ENCODE assay signal across 9 cellular contexts in the genomic region with DNA sequence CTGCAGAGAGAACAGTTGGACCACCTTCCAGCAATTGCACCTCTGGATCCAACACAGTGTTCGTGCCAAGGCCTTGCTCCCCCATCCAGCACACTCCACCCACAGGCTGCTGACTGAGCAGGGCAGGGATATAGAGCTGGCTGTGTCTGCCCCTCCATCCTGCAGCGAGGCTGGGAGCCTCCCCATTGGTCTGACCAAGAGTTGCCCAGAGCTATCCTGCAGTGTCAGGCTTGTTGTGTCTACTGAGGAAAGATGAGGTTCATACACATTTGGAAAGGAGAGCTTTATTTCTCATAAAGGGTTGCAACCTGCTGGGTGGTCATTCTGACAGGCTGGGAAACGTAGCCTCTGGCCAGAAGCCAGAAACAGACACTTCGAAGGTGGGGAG. TPM values are rescaled to one million over a fixed set of nuclear protein-coding genes. Genes with fewer than 3 reads are reported as not detected.
DNase-seq lines count a peak whose midpoint lies in the region; ATAC-seq and TF ChIP-seq lines count a peak whose summit lies in the region.
"Had no signal": no experiment of that assay in that cellular context is flagged by ENCODE, and none has a peak within 500 bp of the region (broad histone marks: within the 10 kb centered on the region; RNA-seq: fewer than 3 reads in every experiment).

No MANE protein-coding gene starts in this region.

- no peak overlapping the region for H3K4me3 Mint-ChIP-seq in activated CD8-positive, alpha-beta memory T cell treated with anti-CD3 and anti-CD28 coated beads, Interleukin-2, amount 10 ng/mL, durations not matched to agents 7 days and 5 days

- WGBS in heart right ventricle, 2 donors, result 20 to 28% methylated on average over 4 of the region's 4 CpGs
- WGBS in testis, 2 donors, result 25 to 36% methylated on average over 4 of the region's 4 CpGs

- no peak for DNase-seq in activated CD8-positive, alpha-beta memory T cell treated with anti-CD3 and anti-CD28 coated beads, Interleukin-2, amount 10 ng/mL, durations not matched to agents 7 days and 5 days
- no peak for DNase-seq in activated CD8-positive, alpha-beta memory T cell treated with anti-CD3 and anti-CD28 coated beads, Interleukin-2, amount 50 U/mL, for 48 hours
- no peak for DNase-seq in Panc1 (ENCODE audit: low read depth, low spot score)
- DNase-seq in heart right ventricle, result no peak
- peak; percentile 34 for DNase-seq in testis
- DNase-seq in Kasumi-1 (lab: John Stamatoyannopoulos, UW), result no peak
- no peak for DNase-seq in GM13977 (ENCODE audit: low spot score)

- no peaks in the 10 kb centered on the region for H3K27me3 Mint-ChIP-seq in activated CD8-positive, alpha-beta memory T cell treated with anti-CD3 and anti-CD28 coated beads, Interleukin-2, amount 10 ng/mL, durations not matched to agents 7 days and 5 days

- in situ Hi-C loops in Panc1 (cut with HindIII; ENCODE audit: low pct_unique_long_range_greater_than_20kb, low sequenced_read_pairs), result no loop called here
- in situ Hi-C loops in GM13977 (cut with MboI; ENCODE audit: low pct_unique_long_range_greater_than_20kb, low sequenced_read_pairs, unreplicated experiment), result no loop called here

- H3K27ac Mint-ChIP-seq in activated CD8-positive, alpha-beta memory T cell treated with anti-CD3 and anti-CD28 coated beads, Interleukin-2, amount 10 ng/mL, durations not matched to agents 7 days and 5 days, result peak overlapping the region; percentile 98

- H3K27me3 ChIP-seq in Panc1 (ENCODE audit: control insufficient read depth, insufficient read depth, low read length) (no peaks in the 10 kb centered on the region), heart right ventricle (no peaks in the 10 kb centered on the region), testis (no peaks in the 10 kb centered on the region)

- POLR2A ChIA-PET in Panc1 (lab: Charles Lee), result no interaction called here

- H3K9me3 ChIP-seq in Panc1 (ENCODE audit: control insufficient read depth, insufficient read depth, low read depth, low read length) (no peaks in the 10 kb centered on the region), heart right ventricle (no peaks in the 10 kb centered on the region), testis (no peaks in the 10 kb centered on the region)

- ATAC-seq in activated CD8-positive, alpha-beta memory T cell treated with anti-CD3 and anti-CD28 coated beads, Interleukin-2, amount 10 ng/mL, durations not matched to agents 7 days and 5 days, result no peak
- ATAC-seq in Panc1 (peak; percentile 67), heart right ventricle (peak in 7 of 8 donors; percentile 26 to 71 (median 43)), HG03571 (IDR thresholded peaks at IDR 0.05; ENCODE audit: unreplicated experiment) (no peak)

- H3K4me1 ChIP-seq in Panc1 (ENCODE audit: control insufficient read depth, insufficient read depth, low read length), result no peaks in the 10 kb centered on the region
- H3K4me1 ChIP-seq in heart right ventricle, result peaks cover 4 to 50% (median 18%) of the 10 kb centered on the region in 9 donors
- H3K4me1 ChIP-seq in testis, result peaks cover 26% of the 10 kb centered on the region

- TF ChIP-seq POLR2A in testis (IDR thresholded peaks at IDR 0.05), result no peak

- peaks cover 57% of the 10 kb centered on the region for H3K4me1 Mint-ChIP-seq in activated CD8-positive, alpha-beta memory T cell treated with anti-CD3 and anti-CD28 coated beads, Interleukin-2, amount 10 ng/mL, durations not matched to agents 7 days and 5 days

- BruUV-seq in Panc1 (replicated peaks; lab: Mats Ljungman, UMichigan), result no TSS peak

- H3K27ac ChIP-seq in Panc1 (ENCODE audit: low read length) (no peak overlapping the region), heart right ventricle (peak overlapping the region in 3 of 10 donors; percentile 19 to 73 (median 45)), testis (no peak overlapping the region)

- H3K4me3 ChIP-seq in Panc1 (ENCODE audit: low read depth in 2 of 2, low read length in 2 of 2) (no peak overlapping the region), heart right ventricle (no peak overlapping the region), testis (no peak overlapping the region)

- no peak for TF ChIP-seq CTCF in Panc1 (IDR thresholded peaks at IDR 0.05)
- no peak for TF ChIP-seq CTCF in heart right ventricle (IDR thresholded peaks at IDR 0.05)
- no peak for TF ChIP-seq CTCF in testis (IDR thresholded peaks at IDR 0.05)
- no peak for TF ChIP-seq CTCF in GM13977 (IDR thresholded peaks at IDR 0.05; ENCODE audit: extremely low read depth, insufficient read depth, missing control alignments)

- CTCF ChIA-PET in activated CD8-positive, alpha-beta memory T cell treated with anti-CD3 and anti-CD28 coated beads, Interleukin-2, amount 10 ng/mL, durations not matched to agents 7 days and 5 days (lab: Charles Lee), result interaction anchor here (0.7 to 3.9 kb wide), 7 partner anchors 8 to 44 kb away, joined by 3 to 40 read pairs (median 6); partner anchors contain the start of gene PRF1
- CTCF ChIA-PET in Panc1 (lab: Charles Lee), result interaction anchor here (0.6 kb wide), 1 partner anchor 64 kb away, joined by 5 read pairs; no protein-coding TSS in a partner anchor

- no peaks in the 10 kb centered on the region for H3K36me3 Mint-ChIP-seq in activated CD8-positive, alpha-beta memory T cell treated with anti-CD3 and anti-CD28 coated beads, Interleukin-2, amount 10 ng/mL, durations not matched to agents 7 days and 5 days

- intact Hi-C loops in Panc1 (cut with micrococcal nuclease; ENCODE audit: unreplicated experiment) (no loop called here), heart right ventricle (cut with DNase I) (no loop called here), testis (cut with DNase I; ENCODE audit: low total_unique reads) (no loop called here)

- H3K36me3 ChIP-seq in Panc1 (ENCODE audit: control insufficient read depth, insufficient read depth, low read length), result no peaks in the 10 kb centered on the region
- H3K36me3 ChIP-seq in heart right ventricle, result peaks cover 0 to 7% (median 0%) of the 10 kb centered on the region in 9 donors
- no peaks in the 10 kb centered on the region for H3K36me3 ChIP-seq in testis (ENCODE audit: low read depth, missing control alignments)

- H3K9me3 Mint-ChIP-seq in activated CD8-positive, alpha-beta memory T cell treated with anti-CD3 and anti-CD28 coated beads, Interleukin-2, amount 10 ng/mL, durations not matched to agents 7 days and 5 days (ENCODE audit: low read depth), result no peaks in the 10 kb centered on the region

RNA-seq across cellular contexts. Expression of gene PRF1, which starts 27.1 kb away (rescaled TPM):
- 100 to 1,000 TPM; 381 to 433 TPM for total RNA-seq in activated CD8-positive, alpha-beta memory T cell treated with anti-CD3 and anti-CD28 coated beads, Interleukin-2, amount 10 ng/mL, durations not matched to agents 7 days and 5 days
- total RNA-seq in Panc1 (2021; ENCODE audit: unreplicated experiment), result not detected
- polyA plus RNA-seq in Panc1 (2012; ENCODE audit: insufficient read length), result not detected
- 10 to 100 TPM in 1 of 10 donors, 1 to 10 TPM in 5, under 1 TPM in 4; 0.33 to 13.8 (median 1.2) TPM for total RNA-seq in heart right ventricle
- 1 to 10 TPM in 1 of 2 donors, under 1 TPM in 1; 0.61 to 1.5 TPM for polyA plus RNA-seq in heart right ventricle
- total RNA-seq in testis, result 1 to 10 TPM in 1 of 2 donors, under 1 TPM in 1; 0.55 to 1.8 TPM
- polyA plus RNA-seq in testis (ENCODE audit: insufficient read depth, low read depth, low replicate concordance), result 2.2 TPM
- total RNA-seq: endothelial cell of umbilical vein had no signal
- polyA plus RNA-seq: endothelial cell of umbilical vein had no signal

Comparison
In these comparisons a context has a peak if more than half of its experiments do, and no peak if none do; other contexts are left out.
1. ATAC-seq: peak in Panc1 (single experiment) and heart right ventricle (7 of 8); none in activated CD8-positive, alpha-beta memory T cell treated with anti-CD3 and anti-CD28 coated beads, Interleukin-2, amount 10 ng/mL, durations not matched to agents 7 days and 5 days (single experiment) and HG03571 (single experiment).
2. RNA of gene PRF1, which starts 27.1 kb away (total RNA-seq): 381 to 433 TPM in activated CD8-positive, alpha-beta memory T cell treated with anti-CD3 and anti-CD28 coated beads, Interleukin-2, amount 10 ng/mL, durations not matched to agents 7 days and 5 days; 0.55 to 1.8 TPM in testis, 0.33 to 13.8 TPM in heart right ventricle and not detected in Panc1 (single experiment); every median in the first group is over 10 times any median in the second.